Comparison of ENCODE assay signal across 8 cellular contexts in the genomic region with DNA sequence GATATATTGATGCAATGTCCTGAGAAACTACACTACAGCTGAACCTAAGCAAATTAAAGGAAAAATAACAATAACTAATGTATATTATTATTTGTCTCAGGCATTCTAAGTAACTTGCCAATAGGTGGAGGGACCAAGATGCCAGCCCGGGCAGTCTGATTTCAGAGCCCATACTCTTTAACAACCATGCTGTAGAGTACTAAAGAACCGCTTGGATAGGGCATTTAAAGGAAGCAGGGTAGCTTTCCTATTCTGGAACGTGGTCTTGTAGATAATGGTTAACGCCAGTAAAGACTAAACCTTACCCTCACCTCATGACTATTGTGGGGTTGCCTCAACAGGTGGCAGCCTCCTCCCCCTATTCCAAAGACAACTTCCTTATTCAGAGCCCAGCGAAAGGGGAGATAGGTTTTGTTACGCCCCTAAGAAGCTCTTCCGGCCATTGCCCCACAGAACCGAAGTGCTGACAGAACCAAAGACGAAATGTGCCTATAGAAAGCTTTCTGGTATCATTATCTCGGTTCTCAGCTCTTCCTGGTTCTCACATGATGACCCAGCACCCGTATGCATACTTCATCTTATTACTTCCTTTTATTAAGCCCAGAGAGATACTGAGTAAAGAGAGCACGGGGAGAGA. TPM values are rescaled to one million over a fixed set of nuclear protein-coding genes. Genes with fewer than 3 reads are reported as not detected.
A peak's percentile ranks its signal among the peaks of the same experiment; 100 is the strongest.
DNase-seq lines count a peak whose midpoint lies in the region; FAIRE-seq and TF ChIP-seq lines count a peak whose summit lies in the region.

No MANE protein-coding gene starts in this region.

- H3K23me2 ChIP-seq in H9 (ENCODE audit: insufficient read length, low read depth, low read length, poor library complexity, severe bottlenecking), result peaks cover 7% of the 10 kb centered on the region

- H3K4me3 ChIP-seq in GM12875 (ENCODE audit: low read depth, low read length), result peak overlapping the region; percentile 70
- H3K4me3 ChIP-seq in LNCaP clone FGC (ENCODE audit: low read depth, low read length), result peak overlapping the region; percentile 79
- peak overlapping the region; percentile 52 to 97 (median 94) for H3K4me3 ChIP-seq in keratinocyte (ENCODE audit: control insufficient read depth in 2 of 3, extremely low read depth in 1 of 3, insufficient read depth in 2 of 3, low read depth in 1 of 3, low read length in 3 of 3)

- H3K36me3 ChIP-seq in keratinocyte (ENCODE audit: control insufficient read depth in 2 of 2, extremely low read depth in 1 of 2, insufficient read depth in 2 of 2, low read length in 2 of 2), result peaks cover 2 to 7% of the 10 kb centered on the region in 2 experiments

- H3K27me3 Mint-ChIP-seq in H9 (ENCODE audit: low read depth) (no peaks in the 10 kb centered on the region), MCF 10A (ENCODE audit: insufficient read depth, unreplicated experiment) (no peaks in the 10 kb centered on the region)

- H3K79me1 ChIP-seq in H9 (ENCODE audit: insufficient read depth, low read depth, low read length, poor library complexity, severe bottlenecking), result no peaks in the 10 kb centered on the region

- FAIRE-seq in keratinocyte (lab: Jason Lieb, UNC), result no peak

- no peak overlapping the region for H2BK15ac ChIP-seq in H9 (ENCODE audit: low read depth, low read length)

- H3K79me2 ChIP-seq in H9 (ENCODE audit: insufficient read depth, low read length), result peaks cover 19% of the 10 kb centered on the region; the same call in 1 of the 2 replicates
- peaks cover 40% of the 10 kb centered on the region for H3K79me2 ChIP-seq in keratinocyte (ENCODE audit: control insufficient read depth, insufficient read depth, low read length)

- no peak overlapping the region for H4K91ac ChIP-seq in H9 (ENCODE audit: insufficient read length, low read depth, low read length)

- no peaks in the 10 kb centered on the region for H4K20me1 ChIP-seq in H9 (ENCODE audit: control insufficient read depth, insufficient read depth, insufficient read length)
- no peaks in the 10 kb centered on the region for H4K20me1 ChIP-seq in keratinocyte (ENCODE audit: control insufficient read depth, extremely low read depth, insufficient read depth, low read length)

- TF ChIP-seq CTCF in GM12875 (IDR thresholded peaks at IDR 0.05; ENCODE audit: borderline replicate concordance, insufficient read depth, low read depth, low read length) (no peak), H9 (conservative IDR thresholded peaks at IDR 0.05) (no peak), LNCaP clone FGC (IDR thresholded peaks at IDR 0.05; ENCODE audit: control insufficient read depth, extremely low read depth, insufficient read depth) (peak; percentile 39; the same call in 1 of the 2 replicates), MCF 10A (IDR thresholded peaks at IDR 0.05; ENCODE audit: unreplicated experiment) (no peak), keratinocyte (optimal IDR thresholded peaks at IDR 0.05 in 1 of 3, IDR thresholded peaks at IDR 0.05 in 1 of 3, conservative IDR thresholded peaks at IDR 0.05 in 1 of 3; ENCODE audit: extremely low read depth in 1 of 3, insufficient read depth in 2 of 3, low read length in 3 of 3) (peak in 1 of 3 experiments; percentile 52)

- H2BK20ac ChIP-seq in H9 (ENCODE audit: low read depth, low read length, poor library complexity, severe bottlenecking), result no peak overlapping the region

- H3K4ac ChIP-seq in H9 (ENCODE audit: low read depth, low read length), result no peak overlapping the region

- H2AFZ ChIP-seq in H9 (ENCODE audit: low read length), result no peak overlapping the region
- peak overlapping the region; percentile 92 for H2AFZ ChIP-seq in keratinocyte (ENCODE audit: control insufficient read depth, low read length)

- peak overlapping the region; percentile 87; the same call in 1 of the 2 replicates for H3K14ac ChIP-seq in H9 (ENCODE audit: insufficient read depth, low read length)

- peak overlapping the region; percentile 98 to 99 (median 98) for H3K27ac Mint-ChIP-seq in H9
- peak overlapping the region; percentile 94 for H3K27ac Mint-ChIP-seq in MCF 10A (ENCODE audit: low read depth, unreplicated experiment)

- H3K27me3 ChIP-seq in H9 (ENCODE audit: insufficient read depth, low read length) (no peaks in the 10 kb centered on the region), keratinocyte (ENCODE audit: control insufficient read depth, extremely low read depth, insufficient read depth, low read length) (no peaks in the 10 kb centered on the region)

- CTCF ChIA-PET in MCF 10A (lab: Yijun Ruan, JAX), result interaction anchor here (0.6 to 9.8 kb wide), 14 partner anchors 17 to 731 kb away, joined by 3 to 111 read pairs (median 4); a partner anchor contains a TSS

- no peak overlapping the region for H2BK5ac ChIP-seq in H9 (ENCODE audit: insufficient read length, low read length)

- H3K36me3 Mint-ChIP-seq in H9 (ENCODE audit: insufficient read depth in 1 of 3, low read depth in 3 of 3), result peaks cover 0 to 14% (median 2%) of the 10 kb centered on the region in 3 experiments; a peak in 6 of 7 replicates
- H3K36me3 Mint-ChIP-seq in MCF 10A (ENCODE audit: insufficient read depth, unreplicated experiment), result no peaks in the 10 kb centered on the region

- no CpG with 5 or more reads among the region's 12 CpGs for WGBS in H9 (ENCODE audit: extremely low coverage, insufficient read length, low lambda C conversion rate)

- no peak overlapping the region for H4K8ac ChIP-seq in H9 (replicated peaks; ENCODE audit: insufficient read length, low read depth, low read length)

- peak overlapping the region; percentile 93 for H3K4me2 ChIP-seq in H9 (ENCODE audit: insufficient read depth, insufficient read length, low read length)
- peak overlapping the region; percentile 98 for H3K4me2 ChIP-seq in keratinocyte (ENCODE audit: control insufficient read depth, extremely low read depth, insufficient read depth, low read depth, low read length)

- no peak overlapping the region for H4K5ac ChIP-seq in H9 (ENCODE audit: insufficient read length, low read depth, low read length)

- H3K4me3 Mint-ChIP-seq in H9, result peak overlapping the region; percentile 90 to 98
- peak overlapping the region; percentile 98 for H3K4me3 Mint-ChIP-seq in MCF 10A (ENCODE audit: unreplicated experiment)

- no peak overlapping the region for H3T11ph ChIP-seq in H9 (ENCODE audit: low read length)

- peaks cover 0 to 2% of the 10 kb centered on the region in 2 experiments; a peak in 2 of 5 replicates for H3K9me3 Mint-ChIP-seq in H9
- no peaks in the 10 kb centered on the region for H3K9me3 Mint-ChIP-seq in MCF 10A (ENCODE audit: unreplicated experiment)

- no peak overlapping the region for H2AK5ac ChIP-seq in H9 (ENCODE audit: insufficient read length, low read length)

- H3K23ac ChIP-seq in H9 (ENCODE audit: insufficient read length, low read depth, low read length), result no peak overlapping the region

- DNase-seq in H9 (peak; percentile 66), LNCaP clone FGC (ENCODE audit: low read depth) (no peak), T-helper 2 cell (peak in 4 of 5 experiments; percentile 8 to 86 (median 55)), MCF 10A (ENCODE audit: unreplicated experiment) (peak; percentile 57), keratinocyte (ENCODE audit: low read depth, low spot score) (no peak), occipital lobe (lab: John Stamatoyannopoulos, UW) (no peak)
- DNase-seq in stimulated activated CD4-positive, alpha-beta T cell treated with anti-CD3 and anti-CD28 coated beads, Interleukin-2, amount 100 ng/mL, for 24 hours, result peak; percentile 27 to 43

- no peak overlapping the region for H2BK12ac ChIP-seq in H9 (ENCODE audit: insufficient read length, low read depth, low read length)

- H2BK120ac ChIP-seq in H9 (ENCODE audit: low read depth, low read length, poor library complexity, severe bottlenecking), result peak overlapping the region; percentile 74

- dilution Hi-C loops in keratinocyte (cut with MboI; ENCODE audit: extremely low pct_ligation_motif_present, low sequenced_read_pairs), result no loop called here

- BruUV-seq in MCF 10A (replicated peaks; lab: Mats Ljungman, UMichigan), result TSS peak; percentile 92

- H3K9ac ChIP-seq in H9 (ENCODE audit: extremely low read depth, insufficient read length, low read length), result peak overlapping the region; percentile 75
- H3K9ac ChIP-seq in keratinocyte (ENCODE audit: control insufficient read depth, extremely low read depth, insufficient read depth, low read length), result peak overlapping the region; percentile 93

- no peaks in the 10 kb centered on the region for H3K9me1 ChIP-seq in keratinocyte (ENCODE audit: control insufficient read depth, extremely low read depth, insufficient read depth, low read length)

- H3K56ac ChIP-seq in H9 (ENCODE audit: insufficient read length, low read depth, low read length), result no peak overlapping the region

- H3K4me1 Mint-ChIP-seq in H9, result peaks cover 18 to 20% of the 10 kb centered on the region in 2 experiments
- peaks cover 34% of the 10 kb centered on the region for H3K4me1 Mint-ChIP-seq in MCF 10A (ENCODE audit: insufficient read depth, unreplicated experiment)

- H3K18ac ChIP-seq in H9 (ENCODE audit: insufficient read length, low read depth, low read length), result peak overlapping the region; percentile 78

- peak overlapping the region; percentile 90 for H3K27ac ChIP-seq in H9 (ENCODE audit: insufficient read length, low read depth, low read length)
- H3K27ac ChIP-seq in keratinocyte (ENCODE audit: control insufficient read depth, insufficient read depth, low read length), result peak overlapping the region; percentile 97

- no peaks in the 10 kb centered on the region for H3K9me3 ChIP-seq in H9 (ENCODE audit: control insufficient read depth, low read depth, low read length)
- no peaks in the 10 kb centered on the region for H3K9me3 ChIP-seq in keratinocyte (ENCODE audit: control insufficient read depth, low read depth, low read length)

- POLR2A ChIA-PET in MCF 10A (lab: Yijun Ruan, JAX), result interaction anchor here (0.8 to 8.3 kb wide), 28 partner anchors 9 to 459 kb away, joined by 3 to 119 read pairs (median 4); a partner anchor contains a TSS

- H3K4me1 ChIP-seq in H9 (ENCODE audit: insufficient read depth, low read length), result peaks cover 7% of the 10 kb centered on the region; the same call in 1 of the 2 replicates
- peaks cover 51% of the 10 kb centered on the region for H3K4me1 ChIP-seq in keratinocyte (ENCODE audit: control insufficient read depth, extremely low read depth, insufficient read depth, low read length)

- intact Hi-C loops in MCF 10A (cut with micrococcal nuclease), result loop anchor here (1.0 to 5.0 kb wide), 8 partner anchors 58 to 359 kb away; no protein-coding TSS in a partner anchor

RNA-seq across cellular contexts. Expression of a gene that starts 0.7 kb away (rescaled TPM):
- total RNA-seq in H9 (2021) (81.5 and 88.2 TPM in 2 replicates), MCF 10A (2022) (30.9 and 39.6 TPM in 2 replicates), occipital lobe (37.7 TPM)
- polyA plus RNA-seq in keratinocyte, result 30.6 to 44.3 TPM (median 32.7 TPM) in 3 replicates
- polyA plus RNA-seq in keratinocyte (2011; ENCODE audit: low read depth), result 50.8 TPM
- 13.2 and 30.3 TPM in 2 replicates for polyA plus RNA-seq in keratinocyte (2011; cell fraction: cytosol; rRNA removed)
- 38.1 and 51.3 TPM in 2 replicates for polyA plus RNA-seq in keratinocyte (2011; cell fraction: nucleus; rRNA removed)
- 18.1 and 24.4 TPM in 2 replicates for polyA plus RNA-seq in keratinocyte (2012; ENCODE audit: low replicate concordance)
- polyA minus RNA-seq in keratinocyte, result 2.3 to 32.5 TPM (median 12.1 TPM) in 3 replicates
- 17.3 TPM for polyA minus RNA-seq in keratinocyte (2011; cell fraction: cytosol; rRNA and poly(A)+ RNA removed)
- polyA minus RNA-seq in keratinocyte (2011; cell fraction: nucleus; rRNA and poly(A)+ RNA removed), result 26.7 and 49.9 TPM in 2 replicates

Comparison
In these comparisons a context has a peak if more than half of its experiments do, and no peak if none do; other contexts are left out.
1. DNase-seq: peak in H9 (single experiment), T-helper 2 cell (4 of 5), MCF 10A (single experiment) and stimulated activated CD4-positive, alpha-beta T cell treated with anti-CD3 and anti-CD28 coated beads, Interleukin-2, amount 100 ng/mL, for 24 hours (2 of 2); none in LNCaP clone FGC (single experiment), keratinocyte (single experiment) and occipital lobe (single experiment).
2. Peak in every context shown above with its lines, with median percentiles within 50 percentile points of each other: H3K4me3 ChIP-seq.